Comparison of ENCODE assay signal across 1 cellular context in genomic region chr1:145281037-145281727, GRCh38.
TF ChIP-seq lines count a peak whose summit lies in the region.
"Not testable (repeated sequence)": the region's sequence is repeated elsewhere in the genome, so short reads cannot be mapped to it uniquely, and the experiment has no call there.

No MANE protein-coding gene starts in this region.

TF ChIP-seq in K562, 482 proteins besides CTCF, POLR2A, EP300 and RAD21 (continued from another document and continues in another):
- TF ChIP-seq FOXO4 (CRISPR knock-in tag; IDR thresholded peaks at IDR 0.05) (peak; percentile 98), FOXA3 (CRISPR knock-in tag; conservative IDR thresholded peaks at IDR 0.05 in 1 of 2, IDR thresholded peaks at IDR 0.05 in 1 of 2) (peak in 1 of 2 experiments; percentile 85; a peak in 2 of 4 replicates), ILF3 (IDR thresholded peaks at IDR 0.05; ENCODE audit: borderline replicate concordance) (peak; percentile 99), CSDE1 (IDR thresholded peaks at IDR 0.05) (peak in 1 of 2 experiments; percentile 99; a peak in 2 of 4 replicates), GABPB2 (CRISPR knock-in tag; conservative IDR thresholded peaks at IDR 0.05) (peak; percentile 99), ASH1L (IDR thresholded peaks at IDR 0.05; ENCODE audit: borderline replicate concordance, low read depth, partially characterized antibody) (peak; percentile 85), LARP7 (IDR thresholded peaks at IDR 0.05) (peak; percentile 72; the same call in 1 of the 2 replicates), SP1 (CRISPR knock-in tag; IDR thresholded peaks at IDR 0.05) (peak; percentile 80), ZNF696 (CRISPR knock-in tag; conservative IDR thresholded peaks at IDR 0.05) (peak; percentile 98), ZNF316 (IDR thresholded peaks at IDR 0.05) (peak; percentile 99), ZNF347 (CRISPR knock-in tag; IDR thresholded peaks at IDR 0.05; ENCODE audit: low read depth) (peak; percentile 94), PRPF4 (IDR thresholded peaks at IDR 0.05; ENCODE audit: insufficient read depth, low read depth, low read length, poor library complexity, severe bottlenecking) (peak; percentile 59), CHCHD3 (CRISPR knock-in tag; IDR thresholded peaks at IDR 0.05) (peak; percentile 99), ATF4 (CRISPR knock-in tag; IDR thresholded peaks at IDR 0.05) (peak; percentile 96), HIVEP1 (CRISPR knock-in tag; IDR thresholded peaks at IDR 0.05) (peak; percentile 90; the same call in 1 of the 2 replicates), NR1H2 (CRISPR knock-in tag; IDR thresholded peaks at IDR 0.05) (peak; percentile 95; the same call in 1 of the 2 replicates), DDX20 (tag; IDR thresholded peaks at IDR 0.05; ENCODE audit: low read depth) (peak; percentile 38; the same call in 1 of the 2 replicates), ZNF780A (CRISPR knock-in tag; IDR thresholded peaks at IDR 0.05) (peak; percentile 98), ETV6 (IDR thresholded peaks at IDR 0.05; ENCODE audit: borderline replicate concordance in 1 of 2, low read depth in 2 of 2, low read length in 1 of 2) (peak in 1 of 2 experiments; percentile 91; a peak in 2 of 4 replicates), ETV5 (CRISPR knock-in tag; IDR thresholded peaks at IDR 0.05; ENCODE audit: low read depth) (peak; percentile 86), EWSR1 (IDR thresholded peaks at IDR 0.05; ENCODE audit: borderline replicate concordance, low read depth, partially characterized antibody) (peak; percentile 99), ELF4 (CRISPR knock-in tag; IDR thresholded peaks at IDR 0.05) (peak; percentile 100), TCF7 (IDR thresholded peaks at IDR 0.05; ENCODE audit: borderline replicate concordance) (peak; percentile 94), ZNF384 (IDR thresholded peaks at IDR 0.05; ENCODE audit: low read depth, low read length) (peak; percentile 24; the same call in 1 of the 2 replicates), RFX7 (CRISPR knock-in tag; IDR thresholded peaks at IDR 0.05) (peak; percentile 99), CGGBP1 (CRISPR knock-in tag; IDR thresholded peaks at IDR 0.05) (peak; percentile 99), BCOR (IDR thresholded peaks at IDR 0.05) (peak; percentile 91)
- TF ChIP-seq, protein P1, sequence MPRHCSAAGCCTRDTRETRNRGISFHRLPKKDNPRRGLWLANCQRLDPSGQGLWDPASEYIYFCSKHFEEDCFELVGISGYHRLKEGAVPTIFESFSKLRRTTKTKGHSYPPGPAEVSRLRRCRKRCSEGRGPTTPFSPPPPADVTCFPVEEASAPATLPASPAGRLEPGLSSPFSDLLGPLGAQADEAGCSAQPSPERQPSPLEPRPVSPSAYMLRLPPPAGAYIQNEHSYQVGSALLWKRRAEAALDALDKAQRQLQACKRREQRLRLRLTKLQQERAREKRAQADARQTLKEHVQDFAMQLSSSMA (CRISPR knock-in tag; IDR thresholded peaks at IDR 0.05): peak; percentile 97
- TF ChIP-seq, protein P2, sequence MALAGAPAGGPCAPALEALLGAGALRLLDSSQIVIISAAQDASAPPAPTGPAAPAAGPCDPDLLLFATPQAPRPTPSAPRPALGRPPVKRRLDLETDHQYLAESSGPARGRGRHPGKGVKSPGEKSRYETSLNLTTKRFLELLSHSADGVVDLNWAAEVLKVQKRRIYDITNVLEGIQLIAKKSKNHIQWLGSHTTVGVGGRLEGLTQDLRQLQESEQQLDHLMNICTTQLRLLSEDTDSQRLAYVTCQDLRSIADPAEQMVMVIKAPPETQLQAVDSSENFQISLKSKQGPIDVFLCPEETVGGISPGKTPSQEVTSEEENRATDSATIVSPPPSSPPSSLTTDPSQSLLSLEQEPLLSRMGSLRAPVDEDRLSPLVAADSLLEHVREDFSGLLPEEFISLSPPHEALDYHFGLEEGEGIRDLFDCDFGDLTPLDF (CRISPR knock-in tag; IDR thresholded peaks at IDR 0.05): peak; percentile 82
- TF ChIP-seq, protein P3, sequence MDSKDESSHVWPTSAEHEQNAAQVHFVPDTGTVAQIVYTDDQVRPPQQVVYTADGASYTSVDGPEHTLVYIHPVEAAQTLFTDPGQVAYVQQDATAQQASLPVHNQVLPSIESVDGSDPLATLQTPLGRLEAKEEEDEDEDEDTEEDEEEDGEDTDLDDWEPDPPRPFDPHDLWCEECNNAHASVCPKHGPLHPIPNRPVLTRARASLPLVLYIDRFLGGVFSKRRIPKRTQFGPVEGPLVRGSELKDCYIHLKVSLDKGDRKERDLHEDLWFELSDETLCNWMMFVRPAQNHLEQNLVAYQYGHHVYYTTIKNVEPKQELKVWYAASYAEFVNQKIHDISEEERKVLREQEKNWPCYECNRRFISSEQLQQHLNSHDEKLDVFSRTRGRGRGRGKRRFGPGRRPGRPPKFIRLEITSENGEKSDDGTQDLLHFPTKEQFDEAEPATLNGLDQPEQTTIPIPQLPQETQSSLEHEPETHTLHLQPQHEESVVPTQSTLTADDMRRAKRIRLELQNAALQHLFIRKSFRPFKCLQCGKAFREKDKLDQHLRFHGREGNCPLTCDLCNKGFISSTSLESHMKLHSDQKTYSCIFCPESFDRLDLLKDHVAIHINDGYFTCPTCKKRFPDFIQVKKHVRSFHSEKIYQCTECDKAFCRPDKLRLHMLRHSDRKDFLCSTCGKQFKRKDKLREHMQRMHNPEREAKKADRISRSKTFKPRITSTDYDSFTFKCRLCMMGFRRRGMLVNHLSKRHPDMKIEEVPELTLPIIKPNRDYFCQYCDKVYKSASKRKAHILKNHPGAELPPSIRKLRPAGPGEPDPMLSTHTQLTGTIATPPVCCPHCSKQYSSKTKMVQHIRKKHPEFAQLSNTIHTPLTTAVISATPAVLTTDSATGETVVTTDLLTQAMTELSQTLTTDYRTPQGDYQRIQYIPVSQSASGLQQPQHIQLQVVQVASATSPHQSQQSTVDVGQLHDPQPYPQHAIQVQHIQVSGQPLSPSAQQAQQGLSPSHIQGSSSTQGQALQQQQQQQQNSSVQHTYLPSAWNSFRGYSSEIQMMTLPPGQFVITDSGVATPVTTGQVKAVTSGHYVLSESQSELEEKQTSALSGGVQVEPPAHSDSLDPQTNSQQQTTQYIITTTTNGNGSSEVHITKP (IDR thresholded peaks at IDR 0.05; ENCODE audit: partially characterized antibody): peak; percentile 95
- TF ChIP-seq, protein P4, sequence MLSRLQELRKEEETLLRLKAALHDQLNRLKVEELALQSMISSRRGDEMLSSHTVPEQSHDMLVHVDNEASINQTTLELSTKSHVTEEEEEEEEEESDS (CRISPR knock-in tag; IDR thresholded peaks at IDR 0.05): peak; percentile 89
- TF ChIP-seq, protein P5, sequence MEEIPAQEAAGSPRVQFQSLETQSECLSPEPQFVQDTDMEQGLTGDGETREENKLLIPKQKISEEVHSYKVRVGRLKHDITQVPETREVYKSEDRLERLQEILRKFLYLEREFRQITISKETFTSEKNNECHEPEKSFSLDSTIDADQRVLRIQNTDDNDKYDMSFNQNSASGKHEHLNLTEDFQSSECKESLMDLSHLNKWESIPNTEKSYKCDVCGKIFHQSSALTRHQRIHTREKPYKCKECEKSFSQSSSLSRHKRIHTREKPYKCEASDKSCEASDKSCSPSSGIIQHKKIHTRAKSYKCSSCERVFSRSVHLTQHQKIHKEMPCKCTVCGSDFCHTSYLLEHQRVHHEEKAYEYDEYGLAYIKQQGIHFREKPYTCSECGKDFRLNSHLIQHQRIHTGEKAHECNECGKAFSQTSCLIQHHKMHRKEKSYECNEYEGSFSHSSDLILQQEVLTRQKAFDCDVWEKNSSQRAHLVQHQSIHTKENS (CRISPR knock-in tag; IDR thresholded peaks at IDR 0.05): peak; percentile 98
- TF ChIP-seq, protein P6, sequence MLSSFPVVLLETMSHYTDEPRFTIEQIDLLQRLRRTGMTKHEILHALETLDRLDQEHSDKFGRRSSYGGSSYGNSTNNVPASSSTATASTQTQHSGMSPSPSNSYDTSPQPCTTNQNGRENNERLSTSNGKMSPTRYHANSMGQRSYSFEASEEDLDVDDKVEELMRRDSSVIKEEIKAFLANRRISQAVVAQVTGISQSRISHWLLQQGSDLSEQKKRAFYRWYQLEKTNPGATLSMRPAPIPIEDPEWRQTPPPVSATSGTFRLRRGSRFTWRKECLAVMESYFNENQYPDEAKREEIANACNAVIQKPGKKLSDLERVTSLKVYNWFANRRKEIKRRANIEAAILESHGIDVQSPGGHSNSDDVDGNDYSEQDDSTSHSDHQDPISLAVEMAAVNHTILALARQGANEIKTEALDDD (IDR thresholded peaks at IDR 0.05): peak; percentile 96
- TF ChIP-seq ETV6 (CRISPR knock-in tag; IDR thresholded peaks at IDR 0.05; ENCODE audit: borderline replicate concordance): not testable (repeated sequence)
- TF ChIP-seq, protein P7, sequence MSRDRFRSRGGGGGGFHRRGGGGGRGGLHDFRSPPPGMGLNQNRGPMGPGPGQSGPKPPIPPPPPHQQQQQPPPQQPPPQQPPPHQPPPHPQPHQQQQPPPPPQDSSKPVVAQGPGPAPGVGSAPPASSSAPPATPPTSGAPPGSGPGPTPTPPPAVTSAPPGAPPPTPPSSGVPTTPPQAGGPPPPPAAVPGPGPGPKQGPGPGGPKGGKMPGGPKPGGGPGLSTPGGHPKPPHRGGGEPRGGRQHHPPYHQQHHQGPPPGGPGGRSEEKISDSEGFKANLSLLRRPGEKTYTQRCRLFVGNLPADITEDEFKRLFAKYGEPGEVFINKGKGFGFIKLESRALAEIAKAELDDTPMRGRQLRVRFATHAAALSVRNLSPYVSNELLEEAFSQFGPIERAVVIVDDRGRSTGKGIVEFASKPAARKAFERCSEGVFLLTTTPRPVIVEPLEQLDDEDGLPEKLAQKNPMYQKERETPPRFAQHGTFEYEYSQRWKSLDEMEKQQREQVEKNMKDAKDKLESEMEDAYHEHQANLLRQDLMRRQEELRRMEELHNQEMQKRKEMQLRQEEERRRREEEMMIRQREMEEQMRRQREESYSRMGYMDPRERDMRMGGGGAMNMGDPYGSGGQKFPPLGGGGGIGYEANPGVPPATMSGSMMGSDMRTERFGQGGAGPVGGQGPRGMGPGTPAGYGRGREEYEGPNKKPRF (IDR thresholded peaks at IDR 0.05; ENCODE audit: low read depth, low read length): peak; percentile 89
